9 cellular contexts compared by ENCODE assay signal in the genomic region with DNA sequence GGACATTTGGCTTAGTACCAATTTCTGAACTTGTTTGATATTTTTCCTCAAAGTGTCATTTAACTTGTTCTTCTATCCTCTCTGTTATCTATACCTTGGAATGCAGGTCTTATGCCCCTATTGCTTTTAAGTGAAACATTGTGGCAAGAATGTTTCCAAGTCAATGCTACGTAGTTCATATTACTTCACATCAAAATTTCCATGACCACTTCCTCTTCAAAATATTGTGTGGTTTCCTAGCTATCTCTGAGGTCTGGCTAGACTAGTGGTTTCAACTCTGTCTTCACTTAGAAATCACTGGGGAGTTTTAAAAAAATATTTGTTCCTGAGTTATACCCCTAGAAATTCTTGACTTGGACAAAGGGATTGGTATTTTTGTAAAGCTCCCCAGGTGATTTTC. TPM values are rescaled to one million over a fixed set of nuclear protein-coding genes. Genes with fewer than 3 reads are reported as not detected.
DNase-seq lines count a peak whose midpoint lies in the region; ATAC-seq, FAIRE-seq and TF ChIP-seq lines count a peak whose summit lies in the region.
"Had no signal": no experiment of that assay in that cellular context is flagged by ENCODE, and none has a peak within 500 bp of the region (broad histone marks: within the 10 kb centered on the region; RNA-seq: fewer than 3 reads in every experiment).

No MANE protein-coding gene starts in this region.

- no peaks in the 10 kb centered on the region for H3K9me2 ChIP-seq in GM23248 (ENCODE audit: insufficient read depth)

- H3K4me2 ChIP-seq in GM23248 (ENCODE audit: unreplicated experiment), result no peak overlapping the region

- H3K4me1 Mint-ChIP-seq in CD14-positive monocyte, result peaks cover 46% of the 10 kb centered on the region

- H3F3A ChIP-seq in GM23248 (ENCODE audit: insufficient read depth), result no peaks in the 10 kb centered on the region

- TF ChIP-seq CTCF in CD14-positive monocyte (IDR thresholded peaks at IDR 0.05) (no peak), fibroblast of pulmonary artery (IDR thresholded peaks at IDR 0.05; ENCODE audit: low read length, missing control alignments) (no peak), tibial nerve (IDR thresholded peaks at IDR 0.05) (no peak)

- TF ChIP-seq EP300 in tibial nerve (IDR thresholded peaks at IDR 0.05), result peak in 1 of 2 donors; percentile 60

- H3K4me3 ChIP-seq in fibroblast of pulmonary artery (replicated peaks; ENCODE audit: low read depth, low read length) (no peak overlapping the region), tibial nerve (no peak overlapping the region), GM23248 (no peak overlapping the region)

- H2AFZ ChIP-seq in GM23248, result no peak overlapping the region

- intact Hi-C loops in CD14-positive monocyte (cut with micrococcal nuclease), result no loop called here

- no peaks in the 10 kb centered on the region for H4K20me1 ChIP-seq in GM23248 (ENCODE audit: insufficient read depth)

- peak; percentile 68 for ATAC-seq in GM21423 (IDR thresholded peaks at IDR 0.05; ENCODE audit: unreplicated experiment)

- FAIRE-seq in RCC 7860 (lab: Jason Lieb, UNC), result no peak

- no peaks in the 10 kb centered on the region for H3K27me3 ChIP-seq in tibial nerve
- no peaks in the 10 kb centered on the region; the same call in 1 of the 2 replicates for H3K27me3 ChIP-seq in GM23248 (replicated peaks; ENCODE audit: insufficient read depth)

- DNase-seq in CD14-positive monocyte (ENCODE audit: low spot score), result no peak
- DNase-seq in RCC 7860 (ENCODE audit: low spot score), result peak; percentile 30
- peak; percentile 49 for DNase-seq in fibroblast of pulmonary artery (ENCODE audit: low read depth)
- no peak for DNase-seq in activated effector memory CD4-positive, alpha-beta T cell treated with Interleukin-2 at 50 U/mL for 16 hours
- no peak for DNase-seq in dedifferentiated amniotic fluid mesenchymal stem cell (ENCODE audit: extremely low spot score)
- no peak for DNase-seq in tibial nerve (ENCODE audit: low spot score in 2 of 2)
- DNase-seq in GM23248, result no peak
- DNase-seq: NCI-H187 had no signal

- no peaks in the 10 kb centered on the region for H3K79me2 ChIP-seq in GM23248 (ENCODE audit: insufficient read depth)

- H3K4me1 ChIP-seq in tibial nerve (peaks cover 0 to 14% (median 11%) of the 10 kb centered on the region in 4 donors), GM23248 (ENCODE audit: insufficient read depth) (no peaks in the 10 kb centered on the region)

- TF ChIP-seq POLR2A in tibial nerve (IDR thresholded peaks at IDR 0.05), result no peak

- peak overlapping the region in 1 of 4 donors; percentile 31 for H3K27ac ChIP-seq in tibial nerve
- no peak overlapping the region for H3K27ac ChIP-seq in GM23248

- peaks cover 0 to 2% of the 10 kb centered on the region in 2 donors for H3K36me3 Mint-ChIP-seq in CD14-positive monocyte

- peaks cover 0 to 5% (median 3%) of the 10 kb centered on the region in 7 donors for H3K9me3 Mint-ChIP-seq in CD14-positive monocyte

- peak overlapping the region in 1 of 2 donors; percentile 84 for H3K4me3 Mint-ChIP-seq in CD14-positive monocyte

- H3K9me3 ChIP-seq in tibial nerve, result peaks cover 0 to 11% (median 0%) of the 10 kb centered on the region in 4 donors
- no peaks in the 10 kb centered on the region for H3K9me3 ChIP-seq in GM23248 (ENCODE audit: low read depth)

- in situ Hi-C loops in GM23248 (cut with MboI), result no loop called here

- 59 to 76% methylated on average over 1 of the region's 1 CpG for WGBS in tibial nerve, 2 donors
- 50 to 65% methylated on average over 1 of the region's 1 CpG for WGBS in GM23248 (ENCODE audit: low coverage in 1 of 2, low lambda C conversion rate in 2 of 2, missing lambda C conversion rate in 2 of 2), 2 experiments

- no peaks in the 10 kb centered on the region for H3K36me3 ChIP-seq in tibial nerve
- H3K36me3 ChIP-seq in GM23248 (ENCODE audit: low read depth), result no peaks in the 10 kb centered on the region

- H3K27me3 Mint-ChIP-seq in CD14-positive monocyte (ENCODE audit: low read depth in 3 of 3), result no peaks in the 10 kb centered on the region

- H3K27ac Mint-ChIP-seq in CD14-positive monocyte, result peak overlapping the region; percentile 97 to 100 (median 98)

- no peak overlapping the region for H3K9ac ChIP-seq in GM23248

RNA-seq across cellular contexts. Expression of gene RASGEF1B, which starts 20.2 kb away (rescaled TPM):
- polyA plus RNA-seq in CD14-positive monocyte (10 to 100 TPM; 36.6 to 76.9 TPM), GM23248 (2016; fragmentation: Nextera tagmentation; extraction: Ambion mirVana) (0.09 TPM in 1 of 2 replicates, not detected in the other)
- 10 to 100 TPM; 12.4 to 32.8 (median 15.0) TPM for total RNA-seq in tibial nerve
- not detected in 2 replicates for total RNA-seq in GM23248 (2014; rRNA removed; shearing (Covaris generic))

Comparison
In these comparisons a context has a peak if more than half of its experiments do, and no peak if none do; other contexts are left out.
1. DNase-seq: peak in RCC 7860 (single experiment) and fibroblast of pulmonary artery (single experiment); none in CD14-positive monocyte (single experiment), activated effector memory CD4-positive, alpha-beta T cell treated with Interleukin-2 at 50 U/mL for 16 hours (single experiment), dedifferentiated amniotic fluid mesenchymal stem cell (single experiment), tibial nerve (0 of 2) and GM23248 (single experiment).
2. RNA of gene RASGEF1B, which starts 20.2 kb away (total RNA-seq): 12.4 to 32.8 TPM in tibial nerve; not detected in GM23248; every median in the first group is over 10 times any median in the second.